ENCODE assay signal across 1 cellular context in genomic region chr1:160062134-160062533, GRCh38.
TF ChIP-seq lines count a peak whose summit lies in the region.

No MANE protein-coding gene starts in this region.

TF ChIP-seq in GM23338, 12 proteins besides CTCF, POLR2A, EP300 and RAD21 (continued from another document):
- no peak for TF ChIP-seq REST (IDR thresholded peaks at IDR 0.05; ENCODE audit: unreplicated experiment)
- TF ChIP-seq ZNF462 (CRISPR knock-in tag; IDR thresholded peaks at IDR 0.05), result no peak
- no peak for TF ChIP-seq ETS1 (IDR thresholded peaks at IDR 0.05)
- TF ChIP-seq NANOG (IDR thresholded peaks at IDR 0.05; ENCODE audit: borderline replicate concordance), result no peak
- no peak for TF ChIP-seq EZH2 (IDR thresholded peaks at IDR 0.05; ENCODE audit: low read depth, unreplicated experiment)
- no peak for TF ChIP-seq ZNF331 (CRISPR knock-in tag; IDR thresholded peaks at IDR 0.05; ENCODE audit: low read depth)
- no peak for TF ChIP-seq ZNF114 (CRISPR knock-in tag; IDR thresholded peaks at IDR 0.05)
TF ChIP-seq in GM23338: peak in this region for 0.
